2 cellular contexts compared by ENCODE assay signal in genomic region chr10:124955243-124955642, GRCh38.
TF ChIP-seq lines count a peak whose summit lies in the region.

No MANE protein-coding gene starts in this region.

TF ChIP-seq in liver, 16 proteins besides CTCF, POLR2A, EP300 and RAD21:
- TF ChIP-seq MAX (IDR thresholded peaks at IDR 0.05) (no peak), HNF4G (IDR thresholded peaks at IDR 0.05) (no peak), GABPA (IDR thresholded peaks at IDR 0.05 in 1 of 2, conservative IDR thresholded peaks at IDR 0.05 in 1 of 2) (no peak), FOXA1 (IDR thresholded peaks at IDR 0.05) (no peak), NR2F2 (IDR thresholded peaks at IDR 0.05) (no peak), TAF1 (conservative IDR thresholded peaks at IDR 0.05) (no peak), HNF4A (conservative IDR thresholded peaks at IDR 0.05) (no peak), EGR1 (IDR thresholded peaks at IDR 0.05; ENCODE audit: low read depth in 2 of 2) (no peak), ATF3 (IDR thresholded peaks at IDR 0.05) (no peak), RXRA (IDR thresholded peaks at IDR 0.05) (no peak)

TF ChIP-seq in HepG2, 621 proteins besides CTCF, POLR2A, EP300 and RAD21:
- TF ChIP-seq ZNF124 (CRISPR knock-in tag; IDR thresholded peaks at IDR 0.05) (no peak), ZNF335 (CRISPR knock-in tag; IDR thresholded peaks at IDR 0.05) (no peak), TOPORS (CRISPR knock-in tag; IDR thresholded peaks at IDR 0.05) (no peak), ZNF564 (CRISPR knock-in tag; IDR thresholded peaks at IDR 0.05) (no peak), GATAD1 (CRISPR knock-in tag; IDR thresholded peaks at IDR 0.05) (no peak), KLF12 (CRISPR knock-in tag; IDR thresholded peaks at IDR 0.05; ENCODE audit: borderline replicate concordance) (no peak), ZUFSP (CRISPR knock-in tag; IDR thresholded peaks at IDR 0.05; ENCODE audit: borderline replicate concordance) (no peak)
